1 cellular context compared by ENCODE assay signal in genomic region chr2:231514225-231514950, GRCh38.
TF ChIP-seq lines count a peak whose summit lies in the region.

No MANE protein-coding gene starts in this region.

TF ChIP-seq in K562, 482 proteins besides CTCF, POLR2A, EP300 and RAD21 (continued from another document and continues in another):
- TF ChIP-seq AFF4 (CRISPR knock-in tag; IDR thresholded peaks at IDR 0.05): peak; percentile 41; the same call in 1 of the 2 replicates
- peak; percentile 84 for TF ChIP-seq MTA1 (IDR thresholded peaks at IDR 0.05; ENCODE audit: borderline replicate concordance)
- TF ChIP-seq GABPA (tag; conservative IDR thresholded peaks at IDR 0.05; ENCODE audit: low read depth): no peak
- peak; percentile 92 for TF ChIP-seq CREM (IDR thresholded peaks at IDR 0.05; ENCODE audit: low read depth)
- no peak for TF ChIP-seq KLF1 (tag; IDR thresholded peaks at IDR 0.05)
- TF ChIP-seq HMGXB4 (CRISPR knock-in tag; IDR thresholded peaks at IDR 0.05): no peak
- no peak for TF ChIP-seq HNRNPK (IDR thresholded peaks at IDR 0.05; ENCODE audit: low read depth, low read length, poor library complexity, severe bottlenecking)
- no peak for TF ChIP-seq HEY1 (CRISPR knock-in tag; IDR thresholded peaks at IDR 0.05; ENCODE audit: borderline replicate concordance)
- peak; percentile 86 for TF ChIP-seq CXXC5 (CRISPR knock-in tag; IDR thresholded peaks at IDR 0.05)
- peak; percentile 18 for TF ChIP-seq HMGN3 (IDR thresholded peaks at IDR 0.05; ENCODE audit: borderline replicate concordance, extremely low read depth, insufficient read length, low read depth, low read length)
- peak; percentile 40 for TF ChIP-seq RBM25 (IDR thresholded peaks at IDR 0.05; ENCODE audit: low read depth, low read length, severe bottlenecking)
- peak; percentile 68 for TF ChIP-seq TBP (optimal IDR thresholded peaks at IDR 0.05; ENCODE audit: low read depth, low read length)
- TF ChIP-seq ZBTB33 (CRISPR knock-in tag; IDR thresholded peaks at IDR 0.05): 0 out of 2 replicates have a peak, but pooled peaks have one; percentile 5
- TF ChIP-seq MEIS2 (IDR thresholded peaks at IDR 0.05; ENCODE audit: partially characterized antibody): peak; percentile 45
- no peak for TF ChIP-seq CBX8 (IDR thresholded peaks at IDR 0.05; ENCODE audit: borderline replicate concordance, extremely low read depth, low read depth, low read length, poor library complexity, severe bottlenecking)
- TF ChIP-seq BHLHE40 (IDR thresholded peaks at IDR 0.05; ENCODE audit: low read length): peak; percentile 91
- peak; percentile 74 for TF ChIP-seq LCOR (CRISPR knock-in tag; IDR thresholded peaks at IDR 0.05)
- 0 out of 2 replicates have a peak, but pooled peaks have one; percentile 46 for TF ChIP-seq BRD4 (IDR thresholded peaks at IDR 0.05)
- peak; percentile 85 for TF ChIP-seq SUPT5H (IDR thresholded peaks at IDR 0.05)
- TF ChIP-seq ATF3 (IDR thresholded peaks at IDR 0.05): 0 out of 2 replicates have a peak, but pooled peaks have one; percentile 16
- TF ChIP-seq ATF3 (CRISPR knock-in tag; conservative IDR thresholded peaks at IDR 0.05): no peak
- no peak for TF ChIP-seq NR2C2 (CRISPR knock-in tag; IDR thresholded peaks at IDR 0.05)
- TF ChIP-seq NR2C2 (tag; IDR thresholded peaks at IDR 0.05): peak; percentile 36; the same call in 1 of the 2 replicates
- no peak for TF ChIP-seq STAT5A (IDR thresholded peaks at IDR 0.05; ENCODE audit: borderline replicate concordance, low read length)
- no peak for TF ChIP-seq ZBTB5 (IDR thresholded peaks at IDR 0.05)
- TF ChIP-seq ILK (tag; IDR thresholded peaks at IDR 0.05; ENCODE audit: borderline replicate concordance, low read depth): no peak
- TF ChIP-seq ZHX1 (conservative IDR thresholded peaks at IDR 0.05; ENCODE audit: low read length): no peak
- TF ChIP-seq HNRNPUL1 (IDR thresholded peaks at IDR 0.05; ENCODE audit: low read length): no peak
- TF ChIP-seq SMARCC2 (IDR thresholded peaks at IDR 0.05; ENCODE audit: low read depth): no peak
- no peak for TF ChIP-seq TAL1 (IDR thresholded peaks at IDR 0.05)
- TF ChIP-seq NUFIP1 (IDR thresholded peaks at IDR 0.05; ENCODE audit: partially characterized antibody): no peak
- TF ChIP-seq CEBPZ (IDR thresholded peaks at IDR 0.05; ENCODE audit: borderline replicate concordance, low read depth, low read length): no peak
- TF ChIP-seq ATF2 (CRISPR knock-in tag; IDR thresholded peaks at IDR 0.05): peak; percentile 54; the same call in 1 of the 2 replicates
- TF ChIP-seq SMAD2 (IDR thresholded peaks at IDR 0.05; ENCODE audit: low read depth, low read length): no peak
